Comparison of ENCODE assay signal across 9 cellular contexts in the genomic region with DNA sequence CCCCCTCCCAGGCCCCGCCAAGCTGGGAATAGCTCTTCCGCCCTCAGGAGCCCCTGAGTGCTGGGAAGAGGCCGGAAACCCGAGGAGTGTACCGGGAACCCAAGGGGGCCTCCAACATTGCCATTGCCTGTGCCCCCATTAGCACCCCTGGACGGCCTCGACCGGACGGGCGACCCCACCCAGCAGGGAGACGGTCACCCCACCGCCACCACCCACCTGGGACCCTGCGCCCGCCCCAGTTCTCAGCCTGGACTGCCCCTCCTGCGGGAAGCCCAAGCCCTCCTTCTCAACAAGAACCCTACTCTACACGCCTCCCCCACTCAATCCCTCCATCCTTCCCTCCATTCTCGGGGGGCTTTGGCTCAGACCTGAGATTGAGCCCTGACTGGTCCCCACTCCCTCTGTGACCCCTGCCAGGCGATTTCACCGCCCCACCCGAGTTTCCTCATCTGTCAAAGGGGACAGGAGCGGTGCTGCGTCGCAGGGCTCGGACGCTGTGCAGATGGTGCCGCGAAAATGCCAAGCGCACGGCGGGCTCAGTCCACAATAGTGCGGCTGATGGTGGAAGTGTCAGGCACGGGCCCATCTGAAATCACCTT. TPM values are rescaled to one million over a fixed set of nuclear protein-coding genes. Genes with fewer than 3 reads are reported as not detected.
DNase-seq lines count a peak whose midpoint lies in the region; ATAC-seq, FAIRE-seq and TF ChIP-seq lines count a peak whose summit lies in the region.
"Had no signal": no experiment of that assay in that cellular context is flagged by ENCODE, and none has a peak within 500 bp of the region (broad histone marks: within the 10 kb centered on the region; RNA-seq: fewer than 3 reads in every experiment).

No MANE protein-coding gene starts in this region.

- no peak for ATAC-seq in T-cell (replicated peaks in 1 of 4)
- no peak for ATAC-seq in HG02840 (IDR thresholded peaks at IDR 0.05; ENCODE audit: low FRiP score, unreplicated experiment)
- no peak for ATAC-seq in GM19324 (IDR thresholded peaks at IDR 0.05; ENCODE audit: low FRiP score, unreplicated experiment)
- no peak for ATAC-seq in GM21528 (IDR thresholded peaks at IDR 0.05; ENCODE audit: low FRiP score, unreplicated experiment)

- H3K4me3 Mint-ChIP-seq in T-cell = peak overlapping the region; percentile 88 to 96 (median 91)

- TF ChIP-seq POLR2A in GM12891 (IDR thresholded peaks at IDR 0.05; ENCODE audit: low read depth, low read length) (no peak), erythroblast (IDR thresholded peaks at IDR 0.05; ENCODE audit: low read length) (no peak)

- peak overlapping the region; percentile 89 for H3K4me3 ChIP-seq in fibroblast of villous mesenchyme (ENCODE audit: low read depth, low read length)
- H3K4me3 ChIP-seq in skeletal muscle cell (ENCODE audit: low read depth, low read length) = peak overlapping the region; percentile 73

- FAIRE-seq in GM12891 (lab: Jason Lieb, UNC) = peak; percentile 23

- peak overlapping the region; percentile 89 to 92 for H3K27ac Mint-ChIP-seq in T-cell

- no peak for TF ChIP-seq CTCF in fibroblast of villous mesenchyme (IDR thresholded peaks at IDR 0.05; ENCODE audit: insufficient read depth, low read depth, low read length)

- DNase-seq in GM12891 (ENCODE audit: insufficient read length, low spot score) (no peak), T-cell (no peak), fibroblast of villous mesenchyme (ENCODE audit: low read depth) (no peak), skeletal muscle cell (ENCODE audit: low read depth) (no peak), erythroblast (lab: John Stamatoyannopoulos, UW) (no peak)
- DNase-seq: kidney glomerular epithelial cell had no signal

- no peaks in the 10 kb centered on the region for H3K27me3 Mint-ChIP-seq in T-cell

- CTCF ChIA-PET in T-cell (lab: Charles Lee) = interaction anchor here in 1 of 2 donors (0.5 kb wide), 1 partner anchor 281 kb away, joined by 5 read pairs; no protein-coding TSS in a partner anchor

- H3K4me1 Mint-ChIP-seq in T-cell = peaks cover 53 to 59% (median 58%) of the 10 kb centered on the region in 3 donors

- POLR2A ChIA-PET in T-cell (lab: Charles Lee) = no interaction called here

- H3K36me3 Mint-ChIP-seq in T-cell = no peaks in the 10 kb centered on the region

- H3K9me3 Mint-ChIP-seq in T-cell = no peaks in the 10 kb centered on the region

TF ChIP-seq in GM12891, 5 proteins besides CTCF, POLR2A, EP300 and RAD21:
- TF ChIP-seq POLR2AphosphoS5 (IDR thresholded peaks at IDR 0.05; ENCODE audit: low read depth, low read length) (no peak), SPI1 (IDR thresholded peaks at IDR 0.05; ENCODE audit: low read depth, low read length) (no peak), POU2F2 (IDR thresholded peaks at IDR 0.05; ENCODE audit: low read depth, low read length) (no peak), TAF1 (IDR thresholded peaks at IDR 0.05; ENCODE audit: low read depth, low read length) (no peak), PAX5 (IDR thresholded peaks at IDR 0.05; ENCODE audit: insufficient read depth, low read length, severe bottlenecking) (no peak)
TF ChIP-seq in GM12891: peak in this region for 0.

RNA-seq across cellular contexts. Expression of a gene that starts 1.8 kb away (rescaled TPM):
- polyA plus RNA-seq in GM12891 (2012; ENCODE audit: low read depth, missing spikeins) = 68.1 TPM
- total RNA-seq in T-cell (10 to 100 TPM; 32.9 to 44.3 (median 41.8) TPM), fibroblast of villous mesenchyme (165 and 189 TPM in 2 replicates)

RNA-seq across cellular contexts. Expression of a gene that starts 15.2 kb away (rescaled TPM):
- 0.09 TPM for polyA plus RNA-seq in GM12891 (2012; ENCODE audit: low read depth, missing spikeins)
- total RNA-seq in T-cell (not detected), fibroblast of villous mesenchyme (not detected in 2 replicates)
